ENCODE assay signal across 22 cellular contexts in genomic region chr3:107817076-107817475, GRCh38.
"Had no signal": no experiment of that assay in that cellular context is flagged by ENCODE, and none has a peak within 500 bp of the region (broad histone marks: within the 10 kb centered on the region; RNA-seq: fewer than 3 reads in every experiment).

No MANE protein-coding gene starts in this region.

- H3K36me3 ChIP-seq: esophagus muscularis mucosa, pancreas, spleen, stomach, thoracic aorta had no signal

- H3K4me3 Mint-ChIP-seq: mesothelial cell of epicardium; natural killer cell; stimulated activated naive B cell treated with anti-CD40 and anti-IgM and Interleukin-4, amounts not matched to agents 10 μg/mL and 1 μg/mL and 100 μg/mL, for 72 hours had no signal

- H3K9me3 Mint-ChIP-seq: mesothelial cell of epicardium; natural killer cell; stimulated activated naive B cell treated with anti-CD40 and anti-IgM and Interleukin-4, amounts not matched to agents 10 μg/mL and 1 μg/mL and 100 μg/mL, for 72 hours had no signal

- DNase-seq: effector memory CD4-positive, alpha-beta T cell; foreskin keratinocyte; head of caudate nucleus; natural killer cell; occipital lobe; pancreas; retina; spleen; stimulated activated CD4-positive, alpha-beta T cell treated with anti-CD3 and anti-CD28 coated beads, Interleukin-15, amount 100 ng/mL, for 24 hours; stimulated activated CD4-positive, alpha-beta T cell treated with anti-CD3 and anti-CD28 coated beads, Interleukin-1b, Interleukin-23, amount 100 ng/mL, for 48 hours; stimulated activated CD4-positive, alpha-beta T cell treated with anti-CD3 and anti-CD28 coated beads, Interleukin-4, amount 100 ng/mL, for 4 hours; stimulated activated naive B cell treated with anti-CD40 and anti-IgM and Interleukin-4, amounts not matched to agents 10 μg/mL and 1 μg/mL and 100 μg/mL, for 72 hours; stomach; substantia nigra; trophoblast cell had no signal

- H3K4me3 ChIP-seq: esophagus muscularis mucosa, hepatocyte, pancreas, spleen, stomach, thoracic aorta had no signal

- H3K36me3 Mint-ChIP-seq: mesothelial cell of epicardium; natural killer cell; stimulated activated naive B cell treated with anti-CD40 and anti-IgM and Interleukin-4, amounts not matched to agents 10 μg/mL and 1 μg/mL and 100 μg/mL, for 72 hours had no signal

- H3K27me3 Mint-ChIP-seq: progenitor cell of endocrine pancreas had no signal

- H3K4me1 Mint-ChIP-seq: natural killer cell; stimulated activated naive B cell treated with anti-CD40 and anti-IgM and Interleukin-4, amounts not matched to agents 10 μg/mL and 1 μg/mL and 100 μg/mL, for 72 hours had no signal

- H3K27ac Mint-ChIP-seq: mesothelial cell of epicardium; natural killer cell; progenitor cell of endocrine pancreas; stimulated activated naive B cell treated with anti-CD40 and anti-IgM and Interleukin-4, amounts not matched to agents 10 μg/mL and 1 μg/mL and 100 μg/mL, for 72 hours had no signal

- ATAC-seq: foreskin keratinocyte; left lobe of liver; natural killer cell; pancreas; sciatic nerve; stimulated activated naive B cell treated with anti-CD40 and anti-IgM and Interleukin-4, amounts not matched to agents 10 μg/mL and 1 μg/mL and 100 μg/mL, for 72 hours had no signal

- H3K27ac ChIP-seq: esophagus muscularis mucosa, foreskin keratinocyte, hepatocyte, pancreas, spleen, stomach, thoracic aorta had no signal

- H3K9me3 ChIP-seq: esophagus muscularis mucosa, pancreas, spleen, stomach, thoracic aorta had no signal

- H2AFZ ChIP-seq: hepatocyte had no signal

- H3K4me1 ChIP-seq: foreskin keratinocyte, pancreas had no signal

- H3K27me3 ChIP-seq: esophagus muscularis mucosa, hepatocyte, pancreas, stomach had no signal

- H3K4me2 ChIP-seq: hepatocyte had no signal
